8 cellular contexts compared by ENCODE assay signal in the genomic region with DNA sequence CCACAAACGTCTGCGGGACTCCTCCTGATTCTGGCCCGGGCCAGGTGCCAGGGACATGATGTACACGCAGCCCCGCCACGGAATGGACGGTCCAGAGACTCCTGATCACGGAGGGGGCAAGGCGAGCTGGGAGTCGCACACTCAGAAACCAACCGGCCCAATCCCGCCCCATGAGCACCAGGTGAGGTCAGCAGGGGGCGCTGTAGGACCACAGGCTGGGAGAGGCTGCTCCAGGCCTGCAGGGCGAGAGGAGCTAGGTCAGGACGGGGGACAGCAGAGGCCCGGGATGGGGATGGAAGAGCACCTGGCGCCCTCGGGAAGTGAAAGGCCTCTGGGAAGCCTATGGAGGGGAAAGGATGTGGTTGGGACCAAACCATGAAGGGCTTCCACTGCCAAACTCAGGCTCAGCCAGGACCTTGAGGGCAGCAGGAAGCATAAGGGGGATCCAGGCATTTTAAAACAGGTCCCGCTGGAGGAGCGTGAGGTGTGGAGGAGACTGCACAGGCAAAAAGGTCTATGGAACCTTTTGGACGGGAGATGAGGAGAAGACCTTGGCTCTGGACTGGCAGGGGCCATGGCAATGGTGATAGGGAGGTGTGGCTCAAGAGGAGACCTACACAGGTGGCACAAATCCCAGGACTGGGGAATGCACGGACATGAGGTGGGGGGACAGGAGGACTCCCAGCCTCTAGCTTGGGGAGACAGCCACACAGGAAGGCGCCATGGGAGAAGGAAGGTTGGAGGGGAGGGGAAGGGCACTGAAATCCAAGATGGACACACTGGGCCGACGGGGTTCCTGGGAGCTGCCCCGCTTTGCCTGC.
DNase-seq lines count a peak whose midpoint lies in the region; ATAC-seq and TF ChIP-seq lines count a peak whose summit lies in the region.

No MANE protein-coding gene starts in this region.

- no peak overlapping the region for H2AFZ ChIP-seq in neural cell (ENCODE audit: low read depth, low read length)

- peaks cover 18 to 25% of the 10 kb centered on the region in 2 donors for H3K36me3 Mint-ChIP-seq in CD14-positive monocyte

- peak; percentile 80 for TF ChIP-seq RAD21 in neural cell (conservative IDR thresholded peaks at IDR 0.05)

- H3K4me3 ChIP-seq in HL-60 (replicated peaks; ENCODE audit: insufficient read depth, low read length), result no peak overlapping the region
- no peak overlapping the region for H3K4me3 ChIP-seq in NT2/D1 (ENCODE audit: insufficient read length, low read depth)
- H3K4me3 ChIP-seq in neural cell (ENCODE audit: low read length), result no peak overlapping the region
- no peak overlapping the region for H3K4me3 ChIP-seq in stomach

- H4K20me1 ChIP-seq in neural cell (ENCODE audit: insufficient read depth), result no peaks in the 10 kb centered on the region

- 35 to 46% (median 40%) methylated on average over 16 to 26 of the region's 26 CpGs for WGBS in stomach, 5 donors

- TF ChIP-seq POLR2A in stomach (IDR thresholded peaks at IDR 0.05), result no peak

- H3K27me3 Mint-ChIP-seq in CD14-positive monocyte (ENCODE audit: low read depth in 3 of 3), result peaks cover 0 to 9% (median 2%) of the 10 kb centered on the region in 3 donors

- no peaks in the 10 kb centered on the region for H3K9me3 ChIP-seq in NT2/D1 (ENCODE audit: insufficient read depth, low read length)
- no peaks in the 10 kb centered on the region for H3K9me3 ChIP-seq in neural cell (ENCODE audit: low read length)
- H3K9me3 ChIP-seq in stomach, result no peaks in the 10 kb centered on the region

- H3F3A ChIP-seq in neural cell (ENCODE audit: insufficient read depth, low read length, poor library complexity, severe bottlenecking), result no peaks in the 10 kb centered on the region

- intact Hi-C loops in CD14-positive monocyte (cut with micrococcal nuclease), result loop anchor here (2.0 kb wide), 1 partner anchor 310 kb away; no protein-coding TSS in a partner anchor
- intact Hi-C loops in stomach (cut with DNase I; ENCODE audit: low total_unique reads), result loop anchor here (5.0 kb wide), 1 partner anchor 310 kb away; no protein-coding TSS in a partner anchor

- no peaks in the 10 kb centered on the region for H3K4me1 ChIP-seq in NT2/D1 (ENCODE audit: insufficient read depth, insufficient read length)
- peaks cover 0 to 2% (median under 1%) of the 10 kb centered on the region in 4 donors for H3K4me1 ChIP-seq in stomach

- H3K9me3 Mint-ChIP-seq in CD14-positive monocyte, result peaks cover 0 to 2% (median 0%) of the 10 kb centered on the region in 7 donors

- H3K27me3 ChIP-seq in HL-60 (ENCODE audit: insufficient read depth, poor library complexity, severe bottlenecking) (no peaks in the 10 kb centered on the region), NT2/D1 (ENCODE audit: insufficient read depth, insufficient read length) (no peaks in the 10 kb centered on the region), neural cell (ENCODE audit: insufficient read depth, low read depth, low read length) (no peaks in the 10 kb centered on the region), stomach (no peaks in the 10 kb centered on the region)

- H3K9ac ChIP-seq in NT2/D1 (ENCODE audit: insufficient read length, low read depth), result no peak overlapping the region
- no peak overlapping the region for H3K9ac ChIP-seq in neural cell (ENCODE audit: low read length)

- no peak overlapping the region for H3K4me3 Mint-ChIP-seq in CD14-positive monocyte

- peak; percentile 70 for TF ChIP-seq CTCF in CD14-positive monocyte (IDR thresholded peaks at IDR 0.05)
- TF ChIP-seq CTCF in HL-60 (IDR thresholded peaks at IDR 0.05; ENCODE audit: insufficient read depth, low read length), result peak; percentile 30
- TF ChIP-seq CTCF in neural cell (IDR thresholded peaks at IDR 0.05; ENCODE audit: poor library complexity, severe bottlenecking), result peak; percentile 74
- peak in 5 of 7 experiments; percentile 57 to 79 (median 71) for TF ChIP-seq CTCF in stomach (IDR thresholded peaks at IDR 0.05)

- no peak overlapping the region for H3K27ac Mint-ChIP-seq in CD14-positive monocyte

- ATAC-seq in GM19351 (IDR thresholded peaks at IDR 0.05; ENCODE audit: unreplicated experiment), result peak; percentile 80

- H3K27ac ChIP-seq in HL-60 (replicated peaks) (no peak overlapping the region), neural cell (ENCODE audit: low read length) (no peak overlapping the region), stomach (no peak overlapping the region)

- H3K4me1 Mint-ChIP-seq in CD14-positive monocyte, result peaks cover 28% of the 10 kb centered on the region

- no peaks in the 10 kb centered on the region for H3K79me2 ChIP-seq in neural cell (replicated peaks; ENCODE audit: insufficient read depth, low read length)

- TF ChIP-seq EP300 in neural cell (conservative IDR thresholded peaks at IDR 0.05; ENCODE audit: poor library complexity, severe bottlenecking) (no peak), stomach (IDR thresholded peaks at IDR 0.05) (no peak)

- H3K4me2 ChIP-seq in neural cell (ENCODE audit: low read length), result no peak overlapping the region

- peak; percentile 66 for DNase-seq in CD14-positive monocyte (ENCODE audit: low spot score)
- DNase-seq in HL-60 (ENCODE audit: low read depth in 1 of 2, low spot score in 1 of 2), result peak; percentile 29 to 74
- peak; percentile 43 for DNase-seq in NT2/D1 (ENCODE audit: low read depth, low spot score)
- DNase-seq in activated T-cell treated with anti-CD3 and anti-CD28 coated beads for 4 hours, result peak; percentile 67
- DNase-seq in fibroblast of gingiva (ENCODE audit: low read depth), result peak; percentile 47
- peak; percentile 81 for DNase-seq in stomach

- no peaks in the 10 kb centered on the region for H3K9me2 ChIP-seq in neural cell (ENCODE audit: insufficient read depth, low read length)

- H3K36me3 ChIP-seq in NT2/D1 (ENCODE audit: insufficient read depth, insufficient read length, low read length), result no peaks in the 10 kb centered on the region
- no peaks in the 10 kb centered on the region for H3K36me3 ChIP-seq in neural cell (ENCODE audit: insufficient read depth, low read length)
- H3K36me3 ChIP-seq in stomach, result peaks cover 0 to 27% (median 25%) of the 10 kb centered on the region in 4 donors

TF ChIP-seq in neural cell, 6 proteins besides CTCF, POLR2A, EP300 and RAD21:
- TF ChIP-seq, protein P1, sequence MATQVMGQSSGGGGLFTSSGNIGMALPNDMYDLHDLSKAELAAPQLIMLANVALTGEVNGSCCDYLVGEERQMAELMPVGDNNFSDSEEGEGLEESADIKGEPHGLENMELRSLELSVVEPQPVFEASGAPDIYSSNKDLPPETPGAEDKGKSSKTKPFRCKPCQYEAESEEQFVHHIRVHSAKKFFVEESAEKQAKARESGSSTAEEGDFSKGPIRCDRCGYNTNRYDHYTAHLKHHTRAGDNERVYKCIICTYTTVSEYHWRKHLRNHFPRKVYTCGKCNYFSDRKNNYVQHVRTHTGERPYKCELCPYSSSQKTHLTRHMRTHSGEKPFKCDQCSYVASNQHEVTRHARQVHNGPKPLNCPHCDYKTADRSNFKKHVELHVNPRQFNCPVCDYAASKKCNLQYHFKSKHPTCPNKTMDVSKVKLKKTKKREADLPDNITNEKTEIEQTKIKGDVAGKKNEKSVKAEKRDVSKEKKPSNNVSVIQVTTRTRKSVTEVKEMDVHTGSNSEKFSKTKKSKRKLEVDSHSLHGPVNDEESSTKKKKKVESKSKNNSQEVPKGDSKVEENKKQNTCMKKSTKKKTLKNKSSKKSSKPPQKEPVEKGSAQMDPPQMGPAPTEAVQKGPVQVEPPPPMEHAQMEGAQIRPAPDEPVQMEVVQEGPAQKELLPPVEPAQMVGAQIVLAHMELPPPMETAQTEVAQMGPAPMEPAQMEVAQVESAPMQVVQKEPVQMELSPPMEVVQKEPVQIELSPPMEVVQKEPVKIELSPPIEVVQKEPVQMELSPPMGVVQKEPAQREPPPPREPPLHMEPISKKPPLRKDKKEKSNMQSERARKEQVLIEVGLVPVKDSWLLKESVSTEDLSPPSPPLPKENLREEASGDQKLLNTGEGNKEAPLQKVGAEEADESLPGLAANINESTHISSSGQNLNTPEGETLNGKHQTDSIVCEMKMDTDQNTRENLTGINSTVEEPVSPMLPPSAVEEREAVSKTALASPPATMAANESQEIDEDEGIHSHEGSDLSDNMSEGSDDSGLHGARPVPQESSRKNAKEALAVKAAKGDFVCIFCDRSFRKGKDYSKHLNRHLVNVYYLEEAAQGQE (IDR thresholded peaks at IDR 0.05; ENCODE audit: borderline replicate concordance), result no peak
- no peak for TF ChIP-seq EZH2 (IDR thresholded peaks at IDR 0.05; ENCODE audit: borderline replicate concordance, insufficient read depth, low read length, poor library complexity, severe bottlenecking)
- TF ChIP-seq TAF1 (IDR thresholded peaks at IDR 0.05; ENCODE audit: low read depth), result no peak
- peak; percentile 74 for TF ChIP-seq SMC3 (conservative IDR thresholded peaks at IDR 0.05; ENCODE audit: poor library complexity)
